Comparison of ENCODE assay signal across 11 cellular contexts in the genomic region with DNA sequence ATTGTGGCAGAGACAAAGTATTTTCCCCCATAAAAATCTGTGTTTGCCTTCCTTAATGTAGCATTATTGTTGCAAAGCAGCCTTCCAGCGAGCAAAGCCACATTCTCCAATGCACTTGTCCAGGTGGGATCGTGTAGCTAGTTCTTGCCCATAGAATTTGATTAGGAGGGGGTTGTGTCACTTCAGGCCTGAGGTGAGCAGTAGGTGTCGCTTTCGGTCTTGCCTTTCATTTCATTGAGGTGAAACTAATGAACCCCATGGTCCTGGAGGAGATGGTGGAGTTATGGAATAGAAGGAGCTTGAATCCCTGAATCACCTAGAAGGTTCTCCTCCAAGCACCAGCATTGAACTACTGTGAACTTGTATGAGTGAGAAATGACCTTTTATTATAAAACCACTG.
DNase-seq lines count a peak whose midpoint lies in the region; ATAC-seq and TF ChIP-seq lines count a peak whose summit lies in the region.
"Had no signal": no experiment of that assay in that cellular context is flagged by ENCODE, and none has a peak within 500 bp of the region (broad histone marks: within the 10 kb centered on the region; RNA-seq: fewer than 3 reads in every experiment).

No MANE protein-coding gene starts in this region.

- H3K4me2 ChIP-seq in SK-N-SH, result no peak overlapping the region

- H3K36me3 ChIP-seq in SK-N-SH (replicated peaks in 1 of 2; ENCODE audit: control insufficient read depth in 1 of 2, insufficient read depth in 2 of 2, low read length in 1 of 2), result no peaks in the 10 kb centered on the region
- H3K36me3 ChIP-seq in NT2/D1 (ENCODE audit: insufficient read depth, insufficient read length, low read length), result no peaks in the 10 kb centered on the region
- no peaks in the 10 kb centered on the region for H3K36me3 ChIP-seq in gastrocnemius medialis
- H3K36me3 ChIP-seq in ovary, result no peaks in the 10 kb centered on the region
- H3K36me3 ChIP-seq: tibial artery had no signal

- ATAC-seq in SK-N-SH treated with all-trans-retinoic acid at 6 μM for 48 hours (no peak), gastrocnemius medialis (peak; percentile 39 to 53)
- ATAC-seq: activated CD4-positive, alpha-beta T cell treated with anti-CD3 and anti-CD28 coated beads for 36 hours; activated T-cell treated with anti-CD3 and anti-CD28 coated beads, Interleukin-2, amount 50 U/mL, for 72 hours had no signal

- H3K27me3 ChIP-seq in SK-N-SH (ENCODE audit: insufficient read depth) (no peaks in the 10 kb centered on the region), NT2/D1 (ENCODE audit: insufficient read depth, insufficient read length) (no peaks in the 10 kb centered on the region), gastrocnemius medialis (no peaks in the 10 kb centered on the region), ovary (no peaks in the 10 kb centered on the region)
- H3K27me3 ChIP-seq: tibial artery had no signal

- POLR2A ChIA-PET in SK-N-SH (lab: Yijun Ruan, JAX), result no interaction called here

- in situ Hi-C loops in gastrocnemius medialis (cut with MboI; ENCODE audit: low sequenced_read_pairs in 4 of 4), result no loop called here

- no peaks in the 10 kb centered on the region for H3K9me2 ChIP-seq in SK-N-SH

- H3F3A ChIP-seq in SK-N-SH (replicated peaks; ENCODE audit: insufficient read depth), result no peaks in the 10 kb centered on the region

- intact Hi-C loops in gastrocnemius medialis (cut with DNase I; ENCODE audit: low total_unique reads), result loop anchor here (2.0 kb wide), 1 partner anchor 833 kb away; no protein-coding TSS in a partner anchor
- intact Hi-C loops in ovary (cut with DNase I), result no loop called here

- H3K9ac ChIP-seq in SK-N-SH (no peak overlapping the region), NT2/D1 (ENCODE audit: insufficient read length, low read depth) (no peak overlapping the region)

- TF ChIP-seq POLR2A in gastrocnemius medialis (IDR thresholded peaks at IDR 0.05) (no peak), ovary (IDR thresholded peaks at IDR 0.05) (no peak)

- 14% methylated on average over 4 of the region's 4 CpGs for WGBS in SK-N-SH (ENCODE audit: low lambda C conversion rate)
- 72 to 77% (median 76%) methylated on average over 4 of the region's 4 CpGs for WGBS in ovary, 3 donors

- H3K79me2 ChIP-seq in SK-N-SH (ENCODE audit: insufficient read depth), result no peaks in the 10 kb centered on the region

- H3K4me3 ChIP-seq in SK-N-SH (ENCODE audit: low read depth in 2 of 2, low read length in 1 of 2) (no peak overlapping the region), NT2/D1 (ENCODE audit: insufficient read length, low read depth) (no peak overlapping the region), epithelial cell of proximal tubule (ENCODE audit: low read depth, low read length) (no peak overlapping the region), gastrocnemius medialis (no peak overlapping the region), ovary (no peak overlapping the region)
- H3K4me3 ChIP-seq: tibial artery had no signal

- TF ChIP-seq EP300 in SK-N-SH (IDR thresholded peaks at IDR 0.05; ENCODE audit: borderline replicate concordance in 1 of 2, low read depth in 1 of 2, low read length in 1 of 2), result no peak
- TF ChIP-seq EP300 in ovary (IDR thresholded peaks at IDR 0.05), result no peak

- H3K27ac ChIP-seq in SK-N-SH (ENCODE audit: low read depth in 2 of 2, low read length in 1 of 2) (no peak overlapping the region), gastrocnemius medialis (no peak overlapping the region), ovary (no peak overlapping the region)
- H3K27ac ChIP-seq: tibial artery had no signal

- TF ChIP-seq RAD21 in SK-N-SH (IDR thresholded peaks at IDR 0.05; ENCODE audit: low read length), result peak; percentile 23; the same call in 1 of the 2 replicates

- CTCF ChIA-PET in SK-N-SH (lab: Yijun Ruan, JAX), result interaction anchor here (1.0 kb wide), 1 partner anchor 23 kb away, joined by 3 read pairs; no protein-coding TSS in a partner anchor

- no peak overlapping the region for H2AFZ ChIP-seq in SK-N-SH (ENCODE audit: low read depth)

- TF ChIP-seq CTCF in SK-N-SH (IDR thresholded peaks at IDR 0.05) (0 out of 2 replicates have a peak, but pooled peaks have one; percentile 8), epithelial cell of proximal tubule (conservative IDR thresholded peaks at IDR 0.05; ENCODE audit: low read depth, low read length) (peak; percentile 38), gastrocnemius medialis (IDR thresholded peaks at IDR 0.05 in 4 of 5, conservative IDR thresholded peaks at IDR 0.05 in 1 of 5) (peak in 2 of 5 experiments; percentile 25), ovary (IDR thresholded peaks at IDR 0.05) (no peak)

- H4K20me1 ChIP-seq in SK-N-SH (ENCODE audit: insufficient read depth), result no peaks in the 10 kb centered on the region

- H3K4me1 ChIP-seq in SK-N-SH (ENCODE audit: control insufficient read depth in 1 of 2, insufficient read depth in 2 of 2, low read depth in 1 of 2, low read length in 1 of 2), result no peaks in the 10 kb centered on the region
- H3K4me1 ChIP-seq in NT2/D1 (ENCODE audit: insufficient read depth, insufficient read length), result no peaks in the 10 kb centered on the region
- no peaks in the 10 kb centered on the region for H3K4me1 ChIP-seq in gastrocnemius medialis
- H3K4me1 ChIP-seq in ovary (ENCODE audit: insufficient read depth), result no peaks in the 10 kb centered on the region
- H3K4me1 ChIP-seq: tibial artery had no signal

- no peak for DNase-seq in SK-N-SH
- DNase-seq in NT2/D1 (ENCODE audit: low read depth, low spot score), result peak; percentile 8
- DNase-seq in epithelial cell of proximal tubule (ENCODE audit: low read depth), result no peak
- no peak for DNase-seq in gastrocnemius medialis
- no peak for DNase-seq in SKM-1 treated with dmso at 0.1 percent for 144 hours (lab: John Stamatoyannopoulos, UW; ENCODE audit: unreplicated experiment)
- no peak for DNase-seq in NCI-H2227 (lab: John Stamatoyannopoulos, UW; ENCODE audit: unreplicated experiment)
- DNase-seq in ovary, result no peak
- DNase-seq: activated CD4-positive, alpha-beta T cell treated with anti-CD3 and anti-CD28 coated beads for 36 hours; activated T-cell treated with anti-CD3 and anti-CD28 coated beads, Interleukin-2, amount 50 U/mL, for 72 hours; tibial artery had no signal

- H3K9me3 ChIP-seq in SK-N-SH, result no peaks in the 10 kb centered on the region
- no peaks in the 10 kb centered on the region for H3K9me3 ChIP-seq in NT2/D1 (ENCODE audit: insufficient read depth, low read length)
- no peaks in the 10 kb centered on the region for H3K9me3 ChIP-seq in gastrocnemius medialis
- no peaks in the 10 kb centered on the region for H3K9me3 ChIP-seq in ovary
- H3K9me3 ChIP-seq: tibial artery had no signal

TF ChIP-seq in SK-N-SH, 30 proteins besides CTCF, POLR2A, EP300 and RAD21 (continues in another document):
- TF ChIP-seq CHD2 (IDR thresholded peaks at IDR 0.05; ENCODE audit: low read length, partially characterized antibody), result no peak
- TF ChIP-seq, protein P1, sequence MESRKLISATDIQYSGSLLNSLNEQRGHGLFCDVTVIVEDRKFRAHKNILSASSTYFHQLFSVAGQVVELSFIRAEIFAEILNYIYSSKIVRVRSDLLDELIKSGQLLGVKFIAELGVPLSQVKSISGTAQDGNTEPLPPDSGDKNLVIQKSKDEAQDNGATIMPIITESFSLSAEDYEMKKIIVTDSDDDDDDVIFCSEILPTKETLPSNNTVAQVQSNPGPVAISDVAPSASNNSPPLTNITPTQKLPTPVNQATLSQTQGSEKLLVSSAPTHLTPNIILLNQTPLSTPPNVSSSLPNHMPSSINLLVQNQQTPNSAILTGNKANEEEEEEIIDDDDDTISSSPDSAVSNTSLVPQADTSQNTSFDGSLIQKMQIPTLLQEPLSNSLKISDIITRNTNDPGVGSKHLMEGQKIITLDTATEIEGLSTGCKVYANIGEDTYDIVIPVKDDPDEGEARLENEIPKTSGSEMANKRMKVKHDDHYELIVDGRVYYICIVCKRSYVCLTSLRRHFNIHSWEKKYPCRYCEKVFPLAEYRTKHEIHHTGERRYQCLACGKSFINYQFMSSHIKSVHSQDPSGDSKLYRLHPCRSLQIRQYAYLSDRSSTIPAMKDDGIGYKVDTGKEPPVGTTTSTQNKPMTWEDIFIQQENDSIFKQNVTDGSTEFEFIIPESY (IDR thresholded peaks at IDR 0.05; ENCODE audit: borderline replicate concordance, low read depth), result no peak
- TF ChIP-seq, protein P2, sequence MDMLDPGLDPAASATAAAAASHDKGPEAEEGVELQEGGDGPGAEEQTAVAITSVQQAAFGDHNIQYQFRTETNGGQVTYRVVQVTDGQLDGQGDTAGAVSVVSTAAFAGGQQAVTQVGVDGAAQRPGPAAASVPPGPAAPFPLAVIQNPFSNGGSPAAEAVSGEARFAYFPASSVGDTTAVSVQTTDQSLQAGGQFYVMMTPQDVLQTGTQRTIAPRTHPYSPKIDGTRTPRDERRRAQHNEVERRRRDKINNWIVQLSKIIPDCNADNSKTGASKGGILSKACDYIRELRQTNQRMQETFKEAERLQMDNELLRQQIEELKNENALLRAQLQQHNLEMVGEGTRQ (IDR thresholded peaks at IDR 0.05; ENCODE audit: borderline replicate concordance, low read depth, low read length), result no peak

TF ChIP-seq in SK-N-SH treated with all-trans-retinoic acid at 6 μM for 48 hours, 23 proteins besides CTCF, POLR2A, EP300 and RAD21 (continues in another document):
- no peak for TF ChIP-seq ZNF565 (CRISPR knock-in tag; conservative IDR thresholded peaks at IDR 0.05; ENCODE audit: low read depth)
- no peak for TF ChIP-seq ESRRG (CRISPR knock-in tag; IDR thresholded peaks at IDR 0.05)
- TF ChIP-seq SNAI2 (CRISPR knock-in tag; IDR thresholded peaks at IDR 0.05), result no peak
- TF ChIP-seq CSDC2 (CRISPR knock-in tag; IDR thresholded peaks at IDR 0.05), result no peak
- TF ChIP-seq BACH2 (CRISPR knock-in tag; IDR thresholded peaks at IDR 0.05; ENCODE audit: borderline replicate concordance), result no peak
- TF ChIP-seq ISL1 (CRISPR knock-in tag; IDR thresholded peaks at IDR 0.05), result no peak
- TF ChIP-seq TOX (CRISPR knock-in tag; IDR thresholded peaks at IDR 0.05; ENCODE audit: borderline replicate concordance), result no peak
- no peak for TF ChIP-seq OSR1 (CRISPR knock-in tag; IDR thresholded peaks at IDR 0.05)
- no peak for TF ChIP-seq TCF4 (CRISPR knock-in tag; IDR thresholded peaks at IDR 0.05; ENCODE audit: borderline replicate concordance)
- no peak for TF ChIP-seq GLIS3 (CRISPR knock-in tag; IDR thresholded peaks at IDR 0.05)
- no peak for TF ChIP-seq ZC3H10 (CRISPR knock-in tag; IDR thresholded peaks at IDR 0.05)

Comparison
In these comparisons a context has a peak if more than half of its experiments do, and no peak if none do; other contexts are left out.
1. CTCF ChIP-seq: peak in SK-N-SH (single experiment) and epithelial cell of proximal tubule (single experiment); none in ovary (0 of 3).